15 cellular contexts compared by ENCODE assay signal in genomic region chr14:91237219-91237618, GRCh38. TPM values are rescaled to one million over a fixed set of nuclear protein-coding genes. Genes with fewer than 3 reads are reported as not detected.
DNase-seq lines count a peak whose midpoint lies in the region; ATAC-seq and TF ChIP-seq lines count a peak whose summit lies in the region.
"Had no signal": no experiment of that assay in that cellular context is flagged by ENCODE, and none has a peak within 500 bp of the region (broad histone marks: within the 10 kb centered on the region; RNA-seq: fewer than 3 reads in every experiment).

No MANE protein-coding gene starts in this region.

- TF ChIP-seq CTCF in RWPE2 (IDR thresholded peaks at IDR 0.05; ENCODE audit: poor library complexity, severe bottlenecking) (no peak), fibroblast of mammary gland (conservative IDR thresholded peaks at IDR 0.05; ENCODE audit: control insufficient read depth, insufficient read depth, low read depth, low read length) (no peak)

- H3K27me3 ChIP-seq in RWPE2 (ENCODE audit: insufficient read depth, poor library complexity, severe bottlenecking) = no peaks in the 10 kb centered on the region
- H3K27me3 ChIP-seq: BLaER1 treated with 17β-estradiol and CSF1 and Interleukin-3, amounts not matched to agents 10 nM and 100 nM had no signal

- ATAC-seq in RWPE2 (ENCODE audit: low read depth) (peak; percentile 63; the same call in 2 of the 3 replicates), HG03342 (IDR thresholded peaks at IDR 0.05; ENCODE audit: unreplicated experiment) (no peak), HG02798 (IDR thresholded peaks at IDR 0.05; ENCODE audit: poor library complexity, unreplicated experiment) (no peak), GM19463 (IDR thresholded peaks at IDR 0.05; ENCODE audit: unreplicated experiment) (no peak)
- ATAC-seq: stimulated activated naive CD8-positive, alpha-beta T cell treated with anti-CD3 and anti-CD28 coated beads, Interleukin-15, Interleukin-2, amounts not matched to agents 100 U/mL and 50 U/mL, for 24 hours; T-cell had no signal

- no peaks in the 10 kb centered on the region for H3K4me1 ChIP-seq in RWPE2 (ENCODE audit: insufficient read depth, poor library complexity, severe bottlenecking)

- no peak overlapping the region for H3K27ac ChIP-seq in RWPE2 (ENCODE audit: poor library complexity, severe bottlenecking)
- H3K27ac ChIP-seq: BLaER1 treated with 17β-estradiol and CSF1 and Interleukin-3, amounts not matched to agents 10 nM and 100 nM; coronary artery had no signal

- H3K4me3 ChIP-seq in RWPE2 (ENCODE audit: severe bottlenecking) (no peak overlapping the region), fibroblast of mammary gland (ENCODE audit: control insufficient read depth, low read depth, low read length) (no peak overlapping the region)
- H3K4me3 ChIP-seq: BLaER1 treated with 17β-estradiol and CSF1 and Interleukin-3, amounts not matched to agents 10 nM and 100 nM; coronary artery had no signal

- H3K36me3 ChIP-seq in RWPE2 (ENCODE audit: low read depth) = no peaks in the 10 kb centered on the region
- H3K36me3 ChIP-seq: BLaER1 treated with 17β-estradiol and CSF1 and Interleukin-3, amounts not matched to agents 10 nM and 100 nM had no signal

- DNase-seq in A172 (ENCODE audit: low spot score) = peak; percentile 60
- DNase-seq in EL = peak; percentile 81
- no peak for DNase-seq in RWPE2 (ENCODE audit: low spot score)
- peak; percentile 75 for DNase-seq in fibroblast of mammary gland (ENCODE audit: low read depth)
- no peak for DNase-seq in NCI-H2227 (lab: John Stamatoyannopoulos, UW; ENCODE audit: unreplicated experiment)
- DNase-seq: activated CD4-positive, alpha-beta T cell treated with anti-CD3 and anti-CD28 coated beads, Interleukin-2, amount 50 U/mL, for 4 hours; KG1; stimulated activated CD4-positive, alpha-beta T cell treated with anti-CD3 and anti-CD28 coated beads, Interleukin-4, amount 100 ng/mL, for 24 hours; stimulated activated naive CD8-positive, alpha-beta T cell treated with anti-CD3 and anti-CD28 coated beads, Interleukin-15, Interleukin-2, amounts not matched to agents 100 U/mL and 50 U/mL, for 24 hours; T-cell had no signal

- H3K9me3 ChIP-seq in RWPE2 (ENCODE audit: severe bottlenecking) = peaks cover 2% of the 10 kb centered on the region

RNA-seq across cellular contexts. Expression of gene GPR68, which starts 7.3 kb away (rescaled TPM):
- 0.48 and 0.98 TPM in 2 replicates for total RNA-seq in A172 (2014; rRNA removed; shearing (Covaris generic))

Comparison
In these comparisons a context has a peak if more than half of its experiments do, and no peak if none do; other contexts are left out.
1. DNase-seq: peak in A172 (single experiment), EL (single experiment) and fibroblast of mammary gland (single experiment); none in RWPE2 (single experiment) and NCI-H2227 (single experiment).